ENCODE assay signal across 21 cellular contexts in the genomic region with DNA sequence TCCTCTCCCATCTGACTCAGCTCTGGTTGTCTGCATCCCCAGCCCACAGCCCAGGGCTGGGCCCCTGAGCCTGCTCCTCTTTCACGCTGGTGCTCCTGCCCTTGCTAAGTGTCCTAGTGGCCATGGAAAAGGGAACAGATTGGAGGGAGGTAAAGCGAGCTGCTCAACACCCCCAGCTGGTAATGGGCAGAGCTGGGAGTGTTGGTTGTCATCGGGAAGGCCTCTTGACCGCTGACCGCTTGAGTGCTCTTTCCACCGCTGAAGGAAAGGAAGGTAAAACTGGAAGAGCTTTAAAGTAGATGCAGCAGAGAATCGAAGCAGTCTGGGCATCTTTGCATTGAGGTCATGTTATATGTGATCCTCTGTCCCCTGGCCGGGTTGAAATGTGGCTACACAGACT.
A peak's percentile ranks its signal among the peaks of the same experiment; 100 is the strongest.
DNase-seq lines count a peak whose midpoint lies in the region; ATAC-seq and TF ChIP-seq lines count a peak whose summit lies in the region.
"Had no signal": no experiment of that assay in that cellular context is flagged by ENCODE, and none has a peak within 500 bp of the region (broad histone marks: within the 10 kb centered on the region; RNA-seq: fewer than 3 reads in every experiment).

No MANE protein-coding gene starts in this region.

- H3K9me3 ChIP-seq in right atrium auricular region (no peaks in the 10 kb centered on the region), sigmoid colon (no peaks in the 10 kb centered on the region)
- H3K9me3 ChIP-seq: BLaER1, HAP-1 had no signal

- H3K4me1 ChIP-seq in right atrium auricular region, result no peaks in the 10 kb centered on the region
- H3K4me1 ChIP-seq in sigmoid colon, result no peaks in the 10 kb centered on the region
- H3K4me1 ChIP-seq: HAP-1 had no signal

- H3K36me3 ChIP-seq in right atrium auricular region, result no peaks in the 10 kb centered on the region
- peaks cover 0 to 25% (median 0%) of the 10 kb centered on the region in 4 donors for H3K36me3 ChIP-seq in sigmoid colon
- H3K36me3 ChIP-seq: HAP-1 had no signal

- TF ChIP-seq EP300 in sigmoid colon (IDR thresholded peaks at IDR 0.05), result no peak

- TF ChIP-seq POLR2A in sigmoid colon (IDR thresholded peaks at IDR 0.05), result no peak

- no peak for ATAC-seq in left cardiac atrium
- ATAC-seq in HG03097 (IDR thresholded peaks at IDR 0.05; ENCODE audit: low FRiP score, unreplicated experiment), result no peak
- ATAC-seq: GM23338 had no signal

- intact Hi-C loops in left cardiac atrium (cut with DNase I), result no loop called here
- intact Hi-C loops in sigmoid colon (cut with DNase I), result no loop called here

- no peaks in the 10 kb centered on the region for H3K27me3 ChIP-seq in right atrium auricular region
- no peaks in the 10 kb centered on the region for H3K27me3 ChIP-seq in sigmoid colon

- WGBS in sigmoid colon, 2 donors, result 90 to 92% methylated on average over 8 of the region's 8 CpGs

- TF ChIP-seq CTCF in right atrium auricular region (IDR thresholded peaks at IDR 0.05) (no peak), sigmoid colon (IDR thresholded peaks at IDR 0.05) (no peak)

- DNase-seq in left cardiac atrium (peak; percentile 4), right atrium auricular region (ENCODE audit: low spot score) (no peak), left kidney (ENCODE audit: low read depth, low spot score) (peak; percentile 73), sigmoid colon (peak; percentile 57), SW 1271 (lab: John Stamatoyannopoulos, UW) (no peak), NCI-H146 (lab: John Stamatoyannopoulos, UW) (no peak)
- DNase-seq in activated naive CD4-positive, alpha-beta T cell (lab: John Stamatoyannopoulos, UW), result no peak
- DNase-seq: CD4-positive, alpha-beta T cell; HFFc6; KBM-7; MV-4-11; NCI-H1105 treated with DMSO at 0.1 percent for 48 hours; NCI-H2029; NCI-H446; NCI-H526 treated with DMSO at 0.1 percent for 48 hours; RPMI8226; SHP77 treated with DMSO at 0.1 percent for 48 hours had no signal

- H3K27ac ChIP-seq in right atrium auricular region (no peak overlapping the region), sigmoid colon (no peak overlapping the region)
- H3K27ac ChIP-seq: BLaER1 had no signal

- H3K4me3 ChIP-seq in right atrium auricular region (no peak overlapping the region), sigmoid colon (no peak overlapping the region)
- H3K4me3 ChIP-seq: BLaER1, GM23338, HAP-1 had no signal

Comparison
In these comparisons a context has a peak if more than half of its experiments do, and no peak if none do; other contexts are left out.
1. DNase-seq: peak in left cardiac atrium (single experiment), left kidney (single experiment) and sigmoid colon (single experiment); none in right atrium auricular region (single experiment), SW 1271 (0 of 2), activated naive CD4-positive, alpha-beta T cell (0 of 4) and NCI-H146 (single experiment).